Comparison of ENCODE assay signal across 8 cellular contexts in the genomic region with DNA sequence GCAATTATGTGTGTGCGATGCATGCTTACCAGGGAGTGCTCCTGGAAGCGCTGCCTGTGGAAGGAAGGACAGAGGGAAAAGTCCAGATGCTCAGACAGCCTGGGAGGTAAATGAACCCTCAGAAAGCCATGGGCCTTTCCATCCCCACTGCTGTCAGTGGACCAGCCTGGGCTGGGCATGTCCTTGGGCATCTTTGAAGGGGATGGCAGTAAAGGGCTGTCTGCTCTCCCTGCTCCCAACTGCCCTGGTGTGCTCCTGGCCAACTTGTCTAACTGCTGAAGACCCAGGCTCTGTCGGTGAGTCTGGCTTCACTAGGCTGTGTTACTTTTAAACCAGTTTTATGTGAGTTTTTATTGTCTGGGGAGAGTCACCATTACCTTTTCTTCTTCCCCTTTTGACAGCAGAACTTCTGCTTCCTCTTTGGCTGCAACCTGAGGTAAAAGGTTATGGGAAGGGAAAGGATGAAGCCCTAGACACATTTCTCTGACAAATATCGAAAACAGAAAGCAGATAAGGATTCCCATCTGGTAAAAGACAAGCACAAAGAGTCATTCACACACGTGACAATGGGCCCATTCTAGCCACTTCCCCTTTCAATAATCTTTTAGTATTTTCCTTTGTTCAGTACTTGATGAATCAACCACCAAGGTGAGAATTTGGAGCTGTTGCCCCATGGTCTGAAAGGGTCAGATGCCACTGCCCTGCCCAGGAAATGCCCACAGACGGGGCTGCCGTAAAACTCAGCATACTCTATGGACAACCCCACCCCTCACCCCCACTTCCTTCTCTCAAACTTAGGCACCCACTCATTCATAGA. TPM values are rescaled to one million over a fixed set of nuclear protein-coding genes. Genes with fewer than 3 reads are reported as not detected.
A peak's percentile ranks its signal among the peaks of the same experiment; 100 is the strongest.
DNase-seq lines count a peak whose midpoint lies in the region; ATAC-seq and TF ChIP-seq lines count a peak whose summit lies in the region.

No MANE protein-coding gene starts in this region.

- H3K4me3 ChIP-seq in DOHH2 (ENCODE audit: low read length), result peak overlapping the region; percentile 58

- peaks cover 88% of the 10 kb centered on the region for H3K79me2 ChIP-seq in DOHH2 (ENCODE audit: control insufficient read depth, low read length)

- H3K36me3 ChIP-seq in DOHH2 (ENCODE audit: control insufficient read depth, low read length), result peaks cover 57% of the 10 kb centered on the region

- H3F3A ChIP-seq in DOHH2 (ENCODE audit: control insufficient read depth, insufficient read depth), result peaks cover 19% of the 10 kb centered on the region

- no peaks in the 10 kb centered on the region for H3K36me3 Mint-ChIP-seq in activated T-cell treated with anti-CD3 and anti-CD28 coated beads, Interleukin-2, amount 50 U/mL, for 72 hours (ENCODE audit: insufficient read depth in 2 of 2)

- peaks cover 6% of the 10 kb centered on the region for H3K27me3 Mint-ChIP-seq in activated T-cell treated with anti-CD3 and anti-CD28 coated beads, Interleukin-2, amount 50 U/mL, for 72 hours (ENCODE audit: low read depth)

- H3K4me1 ChIP-seq in DOHH2 (ENCODE audit: control insufficient read depth, low read length), result peaks cover 74% of the 10 kb centered on the region

- peaks cover 20% of the 10 kb centered on the region for H3K4me1 Mint-ChIP-seq in activated T-cell treated with anti-CD3 and anti-CD28 coated beads, Interleukin-2, amount 50 U/mL, for 72 hours (ENCODE audit: low read depth)

- ATAC-seq in HG03457 (IDR thresholded peaks at IDR 0.05; ENCODE audit: unreplicated experiment) (peak; percentile 76), SK-N-SH treated with all-trans-retinoic acid at 6 μM for 48 hours (no peak)
- ATAC-seq in activated T-cell treated with anti-CD3 and anti-CD28 coated beads, Interleukin-2, amount 50 U/mL, for 72 hours (replicated peaks in 1 of 2), result peak; percentile 86 to 87

- no peaks in the 10 kb centered on the region for H3K9me3 ChIP-seq in DOHH2 (ENCODE audit: control insufficient read depth, insufficient read depth, low read length)

- H3K4me2 ChIP-seq in DOHH2 (ENCODE audit: low read length), result peak overlapping the region; percentile 72

- H4K20me1 ChIP-seq in DOHH2 (ENCODE audit: control insufficient read depth, insufficient read depth, low read depth, low read length), result no peaks in the 10 kb centered on the region

- TF ChIP-seq CTCF in DOHH2 (IDR thresholded peaks at IDR 0.05; ENCODE audit: low read depth, low read length, poor library complexity, severe bottlenecking) (no peak), GM20000 (IDR thresholded peaks at IDR 0.05; ENCODE audit: extremely low read depth, missing control alignments) (no peak)

- H3K27ac ChIP-seq in DOHH2 (ENCODE audit: low read depth, low read length), result peak overlapping the region; percentile 69

- peak overlapping the region; percentile 55 for H3K27ac Mint-ChIP-seq in activated T-cell treated with anti-CD3 and anti-CD28 coated beads, Interleukin-2, amount 50 U/mL, for 72 hours

- no peaks in the 10 kb centered on the region for H3K27me3 ChIP-seq in DOHH2 (ENCODE audit: control insufficient read depth, low read length)

- no peaks in the 10 kb centered on the region for H3K9me2 ChIP-seq in DOHH2 (replicated peaks; ENCODE audit: control insufficient read depth, low read length)

- H3K4me3 Mint-ChIP-seq in activated T-cell treated with anti-CD3 and anti-CD28 coated beads, Interleukin-2, amount 50 U/mL, for 72 hours, result peak overlapping the region; percentile 45 to 47

- DNase-seq in GM20000 (ENCODE audit: low spot score), result peak; percentile 70
- peak; percentile 10 to 22 for DNase-seq in activated T-cell treated with anti-CD3 and anti-CD28 coated beads, Interleukin-2, amount 50 U/mL, for 72 hours
- no peak for DNase-seq in HCEC 1CT
- no peak for DNase-seq in HPDE6-E6E7 (ENCODE audit: extremely low spot score)
- DNase-seq in DMS 273 (lab: John Stamatoyannopoulos, UW; ENCODE audit: unreplicated experiment), result no peak

- no peaks in the 10 kb centered on the region for H3K9me3 Mint-ChIP-seq in activated T-cell treated with anti-CD3 and anti-CD28 coated beads, Interleukin-2, amount 50 U/mL, for 72 hours

TF ChIP-seq in SK-N-SH treated with all-trans-retinoic acid at 6 μM for 48 hours, 23 proteins besides CTCF, POLR2A, EP300 and RAD21:
- no peak for TF ChIP-seq ZC3H10 (CRISPR knock-in tag; IDR thresholded peaks at IDR 0.05)
- TF ChIP-seq, protein P1, sequence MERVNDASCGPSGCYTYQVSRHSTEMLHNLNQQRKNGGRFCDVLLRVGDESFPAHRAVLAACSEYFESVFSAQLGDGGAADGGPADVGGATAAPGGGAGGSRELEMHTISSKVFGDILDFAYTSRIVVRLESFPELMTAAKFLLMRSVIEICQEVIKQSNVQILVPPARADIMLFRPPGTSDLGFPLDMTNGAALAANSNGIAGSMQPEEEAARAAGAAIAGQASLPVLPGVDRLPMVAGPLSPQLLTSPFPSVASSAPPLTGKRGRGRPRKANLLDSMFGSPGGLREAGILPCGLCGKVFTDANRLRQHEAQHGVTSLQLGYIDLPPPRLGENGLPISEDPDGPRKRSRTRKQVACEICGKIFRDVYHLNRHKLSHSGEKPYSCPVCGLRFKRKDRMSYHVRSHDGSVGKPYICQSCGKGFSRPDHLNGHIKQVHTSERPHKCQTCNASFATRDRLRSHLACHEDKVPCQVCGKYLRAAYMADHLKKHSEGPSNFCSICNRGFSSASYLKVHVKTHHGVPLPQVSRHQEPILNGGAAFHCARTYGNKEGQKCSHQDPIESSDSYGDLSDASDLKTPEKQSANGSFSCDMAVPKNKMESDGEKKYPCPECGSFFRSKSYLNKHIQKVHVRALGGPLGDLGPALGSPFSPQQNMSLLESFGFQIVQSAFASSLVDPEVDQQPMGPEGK (CRISPR knock-in tag; IDR thresholded peaks at IDR 0.05; ENCODE audit: borderline replicate concordance), result no peak
- no peak for TF ChIP-seq CSDC2 (CRISPR knock-in tag; IDR thresholded peaks at IDR 0.05)
- TF ChIP-seq ZNF70 (CRISPR knock-in tag; IDR thresholded peaks at IDR 0.05), result no peak
- no peak for TF ChIP-seq CSRNP3 (CRISPR knock-in tag; IDR thresholded peaks at IDR 0.05)
- TF ChIP-seq SNAI2 (CRISPR knock-in tag; IDR thresholded peaks at IDR 0.05), result no peak

RNA-seq across cellular contexts. Expression of gene PIK3AP1, which starts 27.6 kb away (rescaled TPM):
- total RNA-seq in activated T-cell treated with anti-CD3 and anti-CD28 coated beads, Interleukin-2, amount 50 U/mL, for 72 hours, result 10 to 100 TPM in 1 of 2 donors, 1 to 10 TPM in 1; 5.1 to 20.6 TPM

Comparison
In these comparisons a context has a peak if more than half of its experiments do, and no peak if none do; other contexts are left out.
1. DNase-seq: peak in GM20000 (single experiment) and activated T-cell treated with anti-CD3 and anti-CD28 coated beads, Interleukin-2, amount 50 U/mL, for 72 hours (2 of 2); none in HCEC 1CT (single experiment), HPDE6-E6E7 (single experiment) and DMS 273 (single experiment).